Comparison of ENCODE assay signal across 11 cellular contexts in the genomic region with DNA sequence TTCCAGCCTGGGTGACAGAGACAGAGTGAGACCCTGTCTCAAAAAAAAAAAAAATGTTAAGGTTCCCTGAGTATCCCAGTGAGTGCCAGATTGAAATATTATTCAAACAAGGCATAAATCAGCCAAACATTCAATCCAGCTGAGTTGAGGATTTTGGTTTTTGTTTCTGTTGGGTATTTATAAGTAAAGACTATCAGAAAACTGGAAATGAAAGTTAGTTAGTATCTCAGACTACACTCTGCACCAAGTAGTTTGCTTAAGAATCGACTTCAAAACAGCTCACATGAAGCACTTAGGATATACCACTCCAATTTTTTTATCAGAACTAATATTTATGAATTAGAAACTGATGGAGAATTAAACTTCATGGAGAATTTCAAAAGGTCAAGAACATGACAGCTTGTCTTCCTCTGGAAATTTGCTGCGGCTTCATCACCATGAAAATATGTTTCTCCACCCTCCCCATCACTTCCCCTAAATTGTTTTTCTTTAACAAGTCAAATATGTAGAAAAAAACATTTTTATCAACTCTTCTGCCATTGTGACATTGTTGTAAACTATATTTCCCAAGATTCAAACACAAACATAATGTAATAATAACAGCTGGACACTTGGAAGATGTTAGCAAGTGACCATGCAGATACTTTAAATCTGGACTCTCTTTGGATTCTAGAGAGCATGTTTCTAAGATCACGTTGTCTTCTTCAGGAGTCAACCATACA.
DNase-seq lines count a peak whose midpoint lies in the region; ATAC-seq and TF ChIP-seq lines count a peak whose summit lies in the region.
"Had no signal": no experiment of that assay in that cellular context is flagged by ENCODE, and none has a peak within 500 bp of the region (broad histone marks: within the 10 kb centered on the region; RNA-seq: fewer than 3 reads in every experiment).

No MANE protein-coding gene starts in this region.

- peak overlapping the region; percentile 0 for H3K4me2 ChIP-seq in osteoblast (ENCODE audit: insufficient read depth, low read length)

- H4K20me1 ChIP-seq in osteoblast (ENCODE audit: insufficient read depth, low read length): no peaks in the 10 kb centered on the region

- TF ChIP-seq CTCF in cardiac fibroblast (IDR thresholded peaks at IDR 0.05; ENCODE audit: low read depth, low read length) (no peak), osteoblast (IDR thresholded peaks at IDR 0.05; ENCODE audit: extremely low read depth, low read depth, low read length) (no peak), uterus (IDR thresholded peaks at IDR 0.05) (no peak)

- H3K27ac ChIP-seq in osteoblast (ENCODE audit: low read depth, low read length) (peak overlapping the region; percentile 45), uterus (no peak overlapping the region)
- H3K27ac ChIP-seq: foreskin keratinocyte had no signal

- H3K27ac Mint-ChIP-seq in activated CD4-positive, alpha-beta T cell treated with anti-CD3 and anti-CD28 coated beads, Interleukin-2, amount 10 ng/mL, durations not matched to agents 24 days and 14 days: no peak overlapping the region
- H3K27ac Mint-ChIP-seq: T-helper 1 cell treated with Interleukin-12 subunit alpha and Interleukin-12 subunit beta and Interleukin-4 antibody, amounts not matched to agents 30 μg/mL and 1 μg/mL, for 36 hours had no signal

- peaks cover 21% of the 10 kb centered on the region for H3K4me1 Mint-ChIP-seq in activated CD4-positive, alpha-beta T cell treated with anti-CD3 and anti-CD28 coated beads, Interleukin-2, amount 10 ng/mL, durations not matched to agents 24 days and 14 days

- H3K9me3 ChIP-seq in osteoblast (ENCODE audit: low read depth, low read length): no peaks in the 10 kb centered on the region
- no peaks in the 10 kb centered on the region for H3K9me3 ChIP-seq in uterus

- DNase-seq in activated CD4-positive, alpha-beta T cell treated with anti-CD3 and anti-CD28 coated beads, Interleukin-2, amount 10 ng/mL, durations not matched to agents 24 days and 14 days: no peak
- no peak for DNase-seq in activated CD4-positive, alpha-beta T cell treated with anti-CD3 and anti-CD28 coated beads for 1 hour
- peak; percentile 49 to 87 for DNase-seq in cardiac fibroblast (ENCODE audit: low read depth in 2 of 2)
- DNase-seq in osteoblast (ENCODE audit: insufficient read length, low spot score, missing footprints): no peak
- no peak for DNase-seq in NCI-H2107 (lab: John Stamatoyannopoulos, UW)
- no peak for DNase-seq in posterior cingulate gyrus
- DNase-seq in uterus: no peak
- DNase-seq: activated T-cell treated with anti-CD3 and anti-CD28 coated beads for 4 hours had no signal

- no peaks in the 10 kb centered on the region for H3K36me3 ChIP-seq in osteoblast (ENCODE audit: insufficient read depth, low read length)
- H3K36me3 ChIP-seq in uterus: no peaks in the 10 kb centered on the region

- H3K27me3 ChIP-seq in osteoblast (ENCODE audit: insufficient read depth, low read length) (no peaks in the 10 kb centered on the region), uterus (no peaks in the 10 kb centered on the region)
- H3K27me3 ChIP-seq: foreskin keratinocyte had no signal

- ATAC-seq in HG02885 (IDR thresholded peaks at IDR 0.05; ENCODE audit: poor library complexity, unreplicated experiment): peak; percentile 31

- peaks cover 31% of the 10 kb centered on the region for H3K4me1 ChIP-seq in osteoblast (ENCODE audit: insufficient read depth, low read length)
- no peaks in the 10 kb centered on the region for H3K4me1 ChIP-seq in uterus

- no peak for TF ChIP-seq POLR2A in uterus (IDR thresholded peaks at IDR 0.05)

- intact Hi-C loops in activated CD4-positive, alpha-beta T cell treated with anti-CD3 and anti-CD28 coated beads, Interleukin-2, amount 10 ng/mL, durations not matched to agents 24 days and 14 days (cut with micrococcal nuclease): loop anchor here (5.0 kb wide), 1 partner anchor 67 kb away; no protein-coding TSS in a partner anchor
- intact Hi-C loops in posterior cingulate gyrus (cut with DNase I) (no loop called here), uterus (cut with DNase I; ENCODE audit: low total_unique reads) (no loop called here)

- peaks cover 15% of the 10 kb centered on the region for H3K9me3 Mint-ChIP-seq in activated CD4-positive, alpha-beta T cell treated with anti-CD3 and anti-CD28 coated beads, Interleukin-2, amount 10 ng/mL, durations not matched to agents 24 days and 14 days

- H3K36me3 Mint-ChIP-seq in activated CD4-positive, alpha-beta T cell treated with anti-CD3 and anti-CD28 coated beads, Interleukin-2, amount 10 ng/mL, durations not matched to agents 24 days and 14 days (ENCODE audit: low read depth): peaks cover 6% of the 10 kb centered on the region

- H3K4me3 Mint-ChIP-seq in activated CD4-positive, alpha-beta T cell treated with anti-CD3 and anti-CD28 coated beads, Interleukin-2, amount 10 ng/mL, durations not matched to agents 24 days and 14 days: peak overlapping the region; percentile 4
- H3K4me3 Mint-ChIP-seq: T-helper 1 cell treated with Interleukin-12 subunit alpha and Interleukin-12 subunit beta and Interleukin-4 antibody, amounts not matched to agents 30 μg/mL and 1 μg/mL, for 36 hours had no signal

- no peaks in the 10 kb centered on the region for H3K27me3 Mint-ChIP-seq in activated CD4-positive, alpha-beta T cell treated with anti-CD3 and anti-CD28 coated beads, Interleukin-2, amount 10 ng/mL, durations not matched to agents 24 days and 14 days

- no peak overlapping the region for H2AFZ ChIP-seq in osteoblast (ENCODE audit: low read length)

- H3K79me2 ChIP-seq in osteoblast (ENCODE audit: insufficient read depth, low read length): no peaks in the 10 kb centered on the region

- H3K4me3 ChIP-seq in cardiac fibroblast (replicated peaks in 1 of 2; ENCODE audit: low read depth in 2 of 2, low read length in 2 of 2) (no peak overlapping the region), osteoblast (ENCODE audit: insufficient read depth, low read length) (no peak overlapping the region), uterus (no peak overlapping the region)

Comparison
In these comparisons a context has a peak if more than half of its experiments do, and no peak if none do; other contexts are left out.
1. DNase-seq: peak in cardiac fibroblast (2 of 2); none in activated CD4-positive, alpha-beta T cell treated with anti-CD3 and anti-CD28 coated beads, Interleukin-2, amount 10 ng/mL, durations not matched to agents 24 days and 14 days (single experiment), activated CD4-positive, alpha-beta T cell treated with anti-CD3 and anti-CD28 coated beads for 1 hour (single experiment), osteoblast (single experiment), NCI-H2107 (single experiment), posterior cingulate gyrus (0 of 10) and uterus (0 of 2).